Comparison of ENCODE assay signal across 13 cellular contexts in the genomic region with DNA sequence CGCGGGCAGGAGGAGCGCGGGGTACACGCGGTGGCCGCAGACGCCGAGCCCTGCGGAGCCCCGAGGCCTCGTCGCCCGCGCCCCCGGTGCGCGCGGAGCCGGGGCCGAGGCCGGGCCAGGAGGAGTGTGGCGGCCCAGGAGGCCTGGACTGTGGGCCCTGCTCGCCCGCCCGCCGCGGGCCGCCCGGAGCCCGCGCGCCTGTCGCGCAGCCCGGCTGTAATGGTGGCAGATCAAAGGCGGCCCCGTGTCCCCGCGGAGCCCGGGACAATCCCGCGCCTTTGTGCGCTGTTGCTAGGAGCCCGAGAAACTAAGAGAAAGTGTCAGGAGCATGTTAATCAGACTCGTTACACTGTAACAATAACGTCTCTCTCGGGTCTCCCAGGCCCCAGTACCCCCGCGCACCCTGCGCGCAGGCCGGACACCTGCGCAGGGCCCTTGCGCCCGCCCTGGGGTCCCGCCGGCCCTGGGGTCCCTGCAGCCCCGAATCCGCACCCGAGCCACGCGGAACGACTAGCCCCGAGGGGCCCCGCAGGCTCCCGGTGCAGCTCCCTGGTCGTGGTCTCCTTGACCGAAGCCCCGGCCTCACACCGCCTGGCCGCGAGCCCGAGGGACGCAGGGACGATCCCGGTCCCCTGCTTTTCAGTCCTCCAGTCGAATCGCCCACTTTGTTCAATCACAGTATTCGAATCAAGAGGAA.
DNase-seq lines count a peak whose midpoint lies in the region; ATAC-seq and TF ChIP-seq lines count a peak whose summit lies in the region.
"Had no signal": no experiment of that assay in that cellular context is flagged by ENCODE, and none has a peak within 500 bp of the region (broad histone marks: within the 10 kb centered on the region; RNA-seq: fewer than 3 reads in every experiment).

No MANE protein-coding gene starts in this region.

- no peak overlapping the region for H3K27ac Mint-ChIP-seq in activated naive CD4-positive, alpha-beta T cell treated with anti-CD3 and anti-CD28 coated beads for 36 hours
- H3K27ac Mint-ChIP-seq in memory B cell: no peak overlapping the region
- H3K27ac Mint-ChIP-seq: nephron had no signal

- no peaks in the 10 kb centered on the region for H3K79me2 ChIP-seq in mammary epithelial cell (ENCODE audit: insufficient read depth, low read length)

- peaks cover 50% of the 10 kb centered on the region for H3K27me3 Mint-ChIP-seq in activated naive CD4-positive, alpha-beta T cell treated with anti-CD3 and anti-CD28 coated beads for 36 hours (ENCODE audit: low read depth)
- H3K27me3 Mint-ChIP-seq in memory B cell: peaks cover 22% of the 10 kb centered on the region

- H4K20me1 ChIP-seq in mammary epithelial cell (ENCODE audit: insufficient read depth, low read length): no peaks in the 10 kb centered on the region

- no peaks in the 10 kb centered on the region for H3K9me3 Mint-ChIP-seq in activated naive CD4-positive, alpha-beta T cell treated with anti-CD3 and anti-CD28 coated beads for 36 hours
- H3K9me3 Mint-ChIP-seq in memory B cell: no peaks in the 10 kb centered on the region
- H3K9me3 Mint-ChIP-seq: nephron had no signal

- DNase-seq in activated naive CD4-positive, alpha-beta T cell treated with anti-CD3 and anti-CD28 coated beads for 36 hours: no peak
- DNase-seq in activated naive CD4-positive, alpha-beta T cell (lab: John Stamatoyannopoulos, UW): no peak
- DNase-seq in mammary epithelial cell (no peak), memory B cell (ENCODE audit: low spot score in 2 of 2) (no peak), AG20443 (ENCODE audit: low spot score) (no peak)
- DNase-seq in stimulated activated CD4-positive, alpha-beta T cell treated with anti-CD3 and anti-CD28 coated beads, Interleukin-4, amount 100 ng/mL, for 24 hours: no peak
- DNase-seq: activated CD4-positive, alpha-beta T cell treated with anti-CD3 and anti-CD28 coated beads for 1 hour; brain microvascular endothelial cell; NCI-H2171 treated with DMSO at 0.1 percent for 48 hours had no signal

- no peak for ATAC-seq in memory B cell (ENCODE audit: low read depth)
- ATAC-seq in GM19351 (IDR thresholded peaks at IDR 0.05; ENCODE audit: unreplicated experiment): no peak
- ATAC-seq: HepG2 had no signal

- CTCF ChIA-PET in activated naive CD4-positive, alpha-beta T cell treated with anti-CD3 and anti-CD28 coated beads for 36 hours (lab: Charles Lee): no interaction called here
- CTCF ChIA-PET in mammary epithelial cell (lab: Charles Lee; ENCODE audit: low non-redundant PET): no interaction called here

- peaks cover 3% of the 10 kb centered on the region for H3K4me1 Mint-ChIP-seq in activated naive CD4-positive, alpha-beta T cell treated with anti-CD3 and anti-CD28 coated beads for 36 hours (ENCODE audit: low read depth)
- H3K4me1 Mint-ChIP-seq in memory B cell: peaks cover 19% of the 10 kb centered on the region

- intact Hi-C loops in activated naive CD4-positive, alpha-beta T cell treated with anti-CD3 and anti-CD28 coated beads for 36 hours (cut with micrococcal nuclease): loop anchor here (1.0 to 5.0 kb wide), 3 partner anchors 240 to 1231 kb away; no protein-coding TSS in a partner anchor
- intact Hi-C loops in mammary epithelial cell (cut with micrococcal nuclease): loop anchor here (10.0 kb wide), 1 partner anchor 451 kb away; no protein-coding TSS in a partner anchor

- H3K27me3 ChIP-seq in mammary epithelial cell (ENCODE audit: insufficient read depth, low read length) (peaks cover 24% of the 10 kb centered on the region), thymus (ENCODE audit: control insufficient read depth, insufficient read depth) (peaks cover 54% of the 10 kb centered on the region)

- H3K9me3 ChIP-seq in mammary epithelial cell (replicated peaks; ENCODE audit: insufficient read depth, low read length) (peaks cover 4% of the 10 kb centered on the region), thymus (ENCODE audit: control insufficient read depth) (no peaks in the 10 kb centered on the region)

- no peaks in the 10 kb centered on the region for H3K36me3 Mint-ChIP-seq in activated naive CD4-positive, alpha-beta T cell treated with anti-CD3 and anti-CD28 coated beads for 36 hours (ENCODE audit: low read depth)
- H3K36me3 Mint-ChIP-seq in memory B cell: peaks cover 1% of the 10 kb centered on the region

- WGBS in mammary epithelial cell (ENCODE audit: low coverage, missing lambda C conversion rate): 86% methylated on average over 18 of the region's 80 CpGs
- 29% methylated on average over 80 of the region's 80 CpGs for WGBS in thymus

- H3K27ac ChIP-seq in mammary epithelial cell (ENCODE audit: insufficient read depth, low read depth, low read length) (no peak overlapping the region), thymus (ENCODE audit: low read depth) (no peak overlapping the region)
- H3K27ac ChIP-seq: brain microvascular endothelial cell had no signal

- in situ Hi-C loops in mammary epithelial cell (cut with MboI; ENCODE audit: low sequenced_read_pairs in 2 of 2): no loop called here

- peaks cover 4% of the 10 kb centered on the region for H3K4me1 ChIP-seq in mammary epithelial cell (ENCODE audit: insufficient read depth, low read length)
- H3K4me1 ChIP-seq in thymus (ENCODE audit: control insufficient read depth, insufficient read depth, low read length): peaks cover 5% of the 10 kb centered on the region

- H3K4me3 Mint-ChIP-seq in activated naive CD4-positive, alpha-beta T cell treated with anti-CD3 and anti-CD28 coated beads for 36 hours: peak overlapping the region; percentile 48
- H3K4me3 Mint-ChIP-seq in memory B cell: peak overlapping the region; percentile 83
- H3K4me3 Mint-ChIP-seq: nephron had no signal

- TF ChIP-seq CTCF in mammary epithelial cell (conservative IDR thresholded peaks at IDR 0.05 in 1 of 2, IDR thresholded peaks at IDR 0.05 in 1 of 2; ENCODE audit: extremely low read depth in 1 of 2, insufficient read depth in 1 of 2, low read depth in 1 of 2, low read length in 2 of 2): no peak

- no peak overlapping the region for H3K9ac ChIP-seq in mammary epithelial cell (ENCODE audit: insufficient read depth, low read length)

- no peak overlapping the region for H2AFZ ChIP-seq in mammary epithelial cell (ENCODE audit: low read depth, low read length)

- dilution Hi-C loops in mammary epithelial cell (cut with HindIII; ENCODE audit: low sequenced_read_pairs): no loop called here

- H3K4me2 ChIP-seq in mammary epithelial cell (ENCODE audit: insufficient read depth, low read depth, low read length): peak overlapping the region; percentile 37

- H3K4me3 ChIP-seq in mammary epithelial cell (replicated peaks in 1 of 3; ENCODE audit: insufficient read depth in 1 of 3, low read depth in 2 of 3, low read length in 3 of 3) (no peak overlapping the region), thymus (ENCODE audit: low read length) (peak overlapping the region; percentile 39)

- H3K36me3 ChIP-seq in mammary epithelial cell (ENCODE audit: insufficient read depth, low read length): no peaks in the 10 kb centered on the region
- no peaks in the 10 kb centered on the region for H3K36me3 ChIP-seq in thymus (ENCODE audit: control insufficient read depth, insufficient read depth)
- H3K36me3 ChIP-seq: brain microvascular endothelial cell had no signal

- no TSS peak for BruUV-seq in mammary epithelial cell (replicated peaks; lab: Mats Ljungman, UMichigan)
